Comparison of ENCODE assay signal across 8 cellular contexts in the genomic region with DNA sequence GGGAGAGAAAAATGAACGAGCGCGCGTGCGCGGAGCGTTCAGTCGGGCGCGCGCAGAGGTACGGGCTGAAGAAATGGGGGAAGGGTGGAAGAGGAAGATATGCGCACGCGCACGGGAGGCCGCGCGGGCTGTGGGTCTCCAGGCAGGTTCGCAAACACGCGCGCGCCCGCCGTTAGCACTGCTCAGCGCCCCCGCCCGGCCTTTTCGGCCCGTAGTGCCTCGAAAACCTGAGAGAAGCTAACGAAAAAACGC. TPM values are rescaled to one million over a fixed set of nuclear protein-coding genes. Genes with fewer than 3 reads are reported as not detected.
DNase-seq lines count a peak whose midpoint lies in the region; ATAC-seq and TF ChIP-seq lines count a peak whose summit lies in the region.

No MANE protein-coding gene starts in this region.

- TF ChIP-seq CTCF in OCI-LY3 (IDR thresholded peaks at IDR 0.05; ENCODE audit: low read depth, low read length): no peak

- H3K36me3 ChIP-seq in OCI-LY3 (replicated peaks; ENCODE audit: low read depth, low read length): peaks cover 13% of the 10 kb centered on the region
- H3K36me3 ChIP-seq in esophagus (ENCODE audit: control insufficient read depth in 2 of 2, insufficient read depth in 2 of 2, low read length in 1 of 2): no peaks in the 10 kb centered on the region
- H3K36me3 ChIP-seq in mucosa of stomach (ENCODE audit: control insufficient read depth, insufficient read depth, low read length): no peaks in the 10 kb centered on the region

- peaks cover 1% of the 10 kb centered on the region for H3K27me3 Mint-ChIP-seq in IgD-negative memory B cell
- H3K27me3 Mint-ChIP-seq in activated T-cell treated with anti-CD3 and anti-CD28 coated beads, Interleukin-2, amount 50 U/mL, for 24 hours: no peaks in the 10 kb centered on the region

- H3K4me1 ChIP-seq in OCI-LY3 (ENCODE audit: low read length) (peaks cover 40% of the 10 kb centered on the region), esophagus (ENCODE audit: control insufficient read depth in 2 of 2, insufficient read depth in 2 of 2, low read length in 1 of 2) (peaks cover 0 to 6% of the 10 kb centered on the region in 2 donors), mucosa of stomach (ENCODE audit: control insufficient read depth, insufficient read depth, low read length) (peaks cover 21% of the 10 kb centered on the region)

- H3K27me3 ChIP-seq in OCI-LY3 (ENCODE audit: low read depth, low read length): no peaks in the 10 kb centered on the region
- no peaks in the 10 kb centered on the region for H3K27me3 ChIP-seq in esophagus (ENCODE audit: control insufficient read depth in 1 of 2, insufficient read depth in 2 of 2, low read length in 2 of 2)
- H3K27me3 ChIP-seq in mucosa of stomach (ENCODE audit: control insufficient read depth, insufficient read depth, low read length): no peaks in the 10 kb centered on the region

- H3K79me2 ChIP-seq in OCI-LY3 (ENCODE audit: low read length): peaks cover 58% of the 10 kb centered on the region

- peaks cover 30 to 37% (median 35%) of the 10 kb centered on the region in 3 donors for H3K4me1 Mint-ChIP-seq in IgD-negative memory B cell
- peaks cover 51% of the 10 kb centered on the region for H3K4me1 Mint-ChIP-seq in activated T-cell treated with anti-CD3 and anti-CD28 coated beads, Interleukin-2, amount 50 U/mL, for 24 hours (ENCODE audit: low read depth)

- peak; percentile 40 for ATAC-seq in GM21526 (IDR thresholded peaks at IDR 0.05; ENCODE audit: low FRiP score, unreplicated experiment)

- 0% methylated on average over 34 of the region's 34 CpGs for WGBS in esophagus, 2 donors

- H3K4me3 ChIP-seq in OCI-LY3 (ENCODE audit: low read length): peak overlapping the region; percentile 97
- peak overlapping the region; percentile 90 to 95 for H3K4me3 ChIP-seq in esophagus (ENCODE audit: low read depth in 1 of 2, low read length in 2 of 2)
- peak overlapping the region; percentile 44 for H3K4me3 ChIP-seq in mucosa of stomach (ENCODE audit: low read length)

- peak overlapping the region; percentile 92 for H3K27ac ChIP-seq in OCI-LY3 (ENCODE audit: low read length)
- H3K27ac ChIP-seq in esophagus (ENCODE audit: low read depth in 2 of 2, low read length in 1 of 2): peak overlapping the region; percentile 99 to 100

- peak overlapping the region; percentile 99 for H3K9ac ChIP-seq in OCI-LY3 (ENCODE audit: low read length)
- H3K9ac ChIP-seq in mucosa of stomach (ENCODE audit: low read length): peak overlapping the region; percentile 99

- H3K9me3 ChIP-seq in OCI-LY3 (ENCODE audit: insufficient read depth, low read length): no peaks in the 10 kb centered on the region
- no peaks in the 10 kb centered on the region for H3K9me3 ChIP-seq in esophagus (ENCODE audit: control insufficient read depth in 2 of 2, insufficient read depth in 1 of 2, low read depth in 1 of 2, low read length in 1 of 2)
- no peaks in the 10 kb centered on the region for H3K9me3 ChIP-seq in mucosa of stomach (ENCODE audit: control insufficient read depth, low read length)

- no peaks in the 10 kb centered on the region for H3K9me3 Mint-ChIP-seq in IgD-negative memory B cell
- no peaks in the 10 kb centered on the region for H3K9me3 Mint-ChIP-seq in activated T-cell treated with anti-CD3 and anti-CD28 coated beads, Interleukin-2, amount 50 U/mL, for 24 hours

- H3K4me2 ChIP-seq in OCI-LY3 (ENCODE audit: low read length): peak overlapping the region; percentile 85

- no peak overlapping the region; the same call in 1 of the 2 replicates for H2AFZ ChIP-seq in OCI-LY3 (ENCODE audit: low read depth, low read length)

- H3K36me3 Mint-ChIP-seq in IgD-negative memory B cell: no peaks in the 10 kb centered on the region
- peaks cover 55% of the 10 kb centered on the region for H3K36me3 Mint-ChIP-seq in activated T-cell treated with anti-CD3 and anti-CD28 coated beads, Interleukin-2, amount 50 U/mL, for 24 hours (ENCODE audit: low read depth)

- peak; percentile 93 for DNase-seq in COLO668 (lab: John Stamatoyannopoulos, UW; ENCODE audit: unreplicated experiment)
- DNase-seq in activated T-cell treated with anti-CD3 and anti-CD28 coated beads, Interleukin-2, amount 50 U/mL, for 24 hours: peak; percentile 94
- peak; percentile 76 to 83 for DNase-seq in stimulated activated CD8-positive, alpha-beta memory T cell treated with anti-CD3 and anti-CD28 coated beads, Interleukin-4, amount 100 ng/mL, for 4 hours (ENCODE audit: low read depth in 2 of 2, low spot score in 1 of 2)

- H3K4me3 Mint-ChIP-seq in IgD-negative memory B cell: peak overlapping the region; percentile 96 to 100 (median 98)
- peak overlapping the region; percentile 94 for H3K4me3 Mint-ChIP-seq in activated T-cell treated with anti-CD3 and anti-CD28 coated beads, Interleukin-2, amount 50 U/mL, for 24 hours

- H3K27ac Mint-ChIP-seq in IgD-negative memory B cell: peak overlapping the region; percentile 100
- peak overlapping the region; percentile 100 for H3K27ac Mint-ChIP-seq in activated T-cell treated with anti-CD3 and anti-CD28 coated beads, Interleukin-2, amount 50 U/mL, for 24 hours

- H4K20me1 ChIP-seq in OCI-LY3 (ENCODE audit: insufficient read depth, low read length): peaks cover 49% of the 10 kb centered on the region

RNA-seq across cellular contexts. Expression of a gene that starts 0.4 kb away (rescaled TPM):
- polyA plus RNA-seq in IgD-negative memory B cell (137 TPM), esophagus (10 to 100 TPM; 20.3 to 22.4 TPM)

RNA-seq across cellular contexts. Expression of a gene that starts 39.1 kb away (rescaled TPM):
- polyA plus RNA-seq in IgD-negative memory B cell (1.5 TPM), esophagus (1 to 10 TPM; 1.7 to 3.2 TPM)

Comparison
In these comparisons a context has a peak if more than half of its experiments do, and no peak if none do; other contexts are left out.
1. Peak in every context shown above with its lines: DNase-seq, ATAC-seq, H3K4me3 ChIP-seq and H3K27ac ChIP-seq.
2. H3K4me3 ChIP-seq: peak in every context shown above with its lines; median percentile 97 in OCI-LY3; 92 in esophagus; 44 in mucosa of stomach.